8 cellular contexts compared by ENCODE assay signal in the genomic region with DNA sequence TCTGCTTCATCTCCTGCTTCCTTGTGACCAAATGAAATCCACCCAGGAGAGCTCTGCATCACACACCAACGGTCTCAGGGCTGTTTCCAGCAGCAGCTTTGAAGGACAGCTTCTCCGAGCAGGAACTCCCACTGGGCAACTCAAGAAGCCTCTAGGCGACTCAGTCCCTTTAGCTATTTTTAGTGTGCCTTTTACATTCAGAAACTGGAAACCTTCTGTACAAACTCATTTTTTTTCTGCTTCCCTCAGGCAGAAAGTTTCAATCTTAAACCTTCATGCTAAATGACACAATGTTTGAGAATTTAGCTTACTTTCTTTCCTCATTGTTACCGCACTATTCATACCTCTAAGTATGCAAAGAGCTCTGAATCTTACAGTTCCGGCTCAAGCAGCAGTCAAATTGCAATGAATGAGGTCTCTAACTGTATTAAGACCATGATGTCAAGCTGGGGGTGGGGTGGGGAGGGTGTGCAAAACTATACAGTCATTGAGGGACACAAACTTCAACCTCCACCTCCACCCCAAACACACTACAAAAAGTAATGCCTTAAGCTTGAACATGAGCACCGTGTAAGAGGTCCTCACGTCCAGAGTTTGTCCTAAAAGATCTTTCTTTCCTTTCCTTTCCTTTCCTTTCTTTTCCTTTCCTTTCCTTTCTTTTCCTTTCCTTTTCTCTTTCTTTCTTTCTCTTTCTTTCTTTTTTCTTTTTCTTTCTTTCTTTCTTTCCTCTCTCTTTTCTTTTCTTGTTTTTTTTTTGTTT. TPM values are rescaled to one million over a fixed set of nuclear protein-coding genes. Genes with fewer than 3 reads are reported as not detected.
A peak's percentile ranks its signal among the peaks of the same experiment; 100 is the strongest.
DNase-seq lines count a peak whose midpoint lies in the region; ATAC-seq and TF ChIP-seq lines count a peak whose summit lies in the region.

No MANE protein-coding gene starts in this region.

- intact Hi-C loops in Panc1 (cut with micrococcal nuclease; ENCODE audit: unreplicated experiment) (loop anchor here (5.0 to 10.0 kb wide), 3 partner anchors 229 to 482 kb away; no protein-coding TSS in a partner anchor), ovary (cut with DNase I) (loop anchor here in 2 of 4 donors (5.0 to 10.0 kb wide), 3 partner anchors 109 to 587 kb away; no protein-coding TSS in a partner anchor), left ventricle myocardium superior (cut with micrococcal nuclease) (loop anchor here (5.0 to 10.0 kb wide), 3 partner anchors 107 to 587 kb away; no protein-coding TSS in a partner anchor)

- no peaks in the 10 kb centered on the region for H3K27me3 Mint-ChIP-seq in glutamatergic neuron (ENCODE audit: unreplicated experiment)

- no peak for TF ChIP-seq CTCF in Panc1 (IDR thresholded peaks at IDR 0.05)
- TF ChIP-seq CTCF in glutamatergic neuron (IDR thresholded peaks at IDR 0.05; ENCODE audit: partially characterized antibody, unreplicated experiment): no peak
- TF ChIP-seq CTCF in ovary (IDR thresholded peaks at IDR 0.05): no peak

- H3K27ac Mint-ChIP-seq in activated naive CD4-positive, alpha-beta T cell treated with anti-CD3 and anti-CD28 coated beads, Interleukin-2, amount 50 U/mL, for 72 hours: no peak overlapping the region
- H3K27ac Mint-ChIP-seq in glutamatergic neuron (ENCODE audit: unreplicated experiment): no peak overlapping the region

- in situ Hi-C loops in Panc1 (cut with HindIII; ENCODE audit: low pct_unique_long_range_greater_than_20kb, low sequenced_read_pairs): no loop called here

- H3K36me3 ChIP-seq in Panc1 (ENCODE audit: control insufficient read depth, insufficient read depth, low read length) (no peaks in the 10 kb centered on the region), ovary (no peaks in the 10 kb centered on the region)

- H3K9me3 Mint-ChIP-seq in activated naive CD4-positive, alpha-beta T cell treated with anti-CD3 and anti-CD28 coated beads, Interleukin-2, amount 50 U/mL, for 72 hours: no peaks in the 10 kb centered on the region
- peaks cover 3% of the 10 kb centered on the region for H3K9me3 Mint-ChIP-seq in glutamatergic neuron (ENCODE audit: unreplicated experiment)

- 60 to 79% (median 60%) methylated on average over 7 of the region's 7 CpGs for WGBS in ovary, 3 donors

- peak overlapping the region; percentile 33 for H3K4me3 Mint-ChIP-seq in glutamatergic neuron (ENCODE audit: unreplicated experiment)

- no peaks in the 10 kb centered on the region for H3K36me3 Mint-ChIP-seq in activated naive CD4-positive, alpha-beta T cell treated with anti-CD3 and anti-CD28 coated beads, Interleukin-2, amount 50 U/mL, for 72 hours
- H3K36me3 Mint-ChIP-seq in glutamatergic neuron (ENCODE audit: unreplicated experiment): no peaks in the 10 kb centered on the region

- H3K4me1 ChIP-seq in Panc1 (ENCODE audit: control insufficient read depth, insufficient read depth, low read length) (peaks cover 31% of the 10 kb centered on the region), ovary (ENCODE audit: insufficient read depth) (peaks cover 8% of the 10 kb centered on the region)

- no TSS peak for BruUV-seq in Panc1 (replicated peaks; lab: Mats Ljungman, UMichigan)

- no peak overlapping the region for H3K4me3 ChIP-seq in Panc1 (ENCODE audit: low read depth in 2 of 2, low read length in 2 of 2)
- H3K4me3 ChIP-seq in ovary: no peak overlapping the region

- H3K4me1 Mint-ChIP-seq in glutamatergic neuron (ENCODE audit: low read depth, unreplicated experiment): peaks cover 34% of the 10 kb centered on the region

- CTCF ChIA-PET in Panc1 (lab: Charles Lee): interaction anchor here (0.6 to 0.7 kb wide), 2 partner anchors 497 to 596 kb away, joined by 3 to 9 read pairs; no protein-coding TSS in a partner anchor

- no peak for TF ChIP-seq POLR2A in ovary (IDR thresholded peaks at IDR 0.05)

- H3K27me3 ChIP-seq in Panc1 (ENCODE audit: control insufficient read depth, insufficient read depth, low read length) (no peaks in the 10 kb centered on the region), ovary (no peaks in the 10 kb centered on the region)

- peak overlapping the region; percentile 81 for H3K27ac ChIP-seq in Panc1 (ENCODE audit: low read length)
- no peak overlapping the region for H3K27ac ChIP-seq in ovary

- POLR2A ChIA-PET in Panc1 (lab: Charles Lee): interaction anchor here (0.7 to 1.0 kb wide), 6 partner anchors 21 to 579 kb away, joined by 3 to 10 read pairs (median 4); no protein-coding TSS in a partner anchor

- TF ChIP-seq EP300 in ovary (IDR thresholded peaks at IDR 0.05): no peak

- no peak for DNase-seq in activated naive CD4-positive, alpha-beta T cell treated with anti-CD3 and anti-CD28 coated beads, Interleukin-2, amount 50 U/mL, for 72 hours (ENCODE audit: low spot score in 2 of 2)
- no peak for DNase-seq in activated naive CD4-positive, alpha-beta T cell treated with Interleukin-2 at 50 U/mL for 16 hours
- DNase-seq in Panc1 (ENCODE audit: low read depth, low spot score) (no peak), glutamatergic neuron (no peak), ovary (no peak), left ventricle myocardium superior (no peak), DMS 273 (lab: John Stamatoyannopoulos, UW; ENCODE audit: unreplicated experiment) (no peak)

- ATAC-seq in activated naive CD4-positive, alpha-beta T cell treated with anti-CD3 and anti-CD28 coated beads, Interleukin-2, amount 50 U/mL, for 72 hours: peak; percentile 28 to 81
- ATAC-seq in HG02642 (IDR thresholded peaks at IDR 0.05; ENCODE audit: poor library complexity, unreplicated experiment) (peak; percentile 78), Panc1 (peak; percentile 40), left ventricle myocardium superior (no peak)

- no peaks in the 10 kb centered on the region for H3K9me3 ChIP-seq in Panc1 (ENCODE audit: control insufficient read depth, insufficient read depth, low read depth, low read length)
- no peaks in the 10 kb centered on the region for H3K9me3 ChIP-seq in ovary

RNA-seq across cellular contexts. Expression of gene TARBP1, which starts 16.4 kb away (rescaled TPM):
- 10 to 100 TPM; 32.1 to 49.5 TPM for total RNA-seq in activated naive CD4-positive, alpha-beta T cell treated with anti-CD3 and anti-CD28 coated beads, Interleukin-2, amount 50 U/mL, for 72 hours
- total RNA-seq in Panc1 (2021; ENCODE audit: unreplicated experiment): 45.0 TPM
- polyA plus RNA-seq in Panc1 (2012; ENCODE audit: insufficient read length): 28.9 TPM
- 32.4 TPM for total RNA-seq in glutamatergic neuron (ENCODE audit: unreplicated experiment)
- 10 to 100 TPM in 4 of 7 donors, 1 to 10 TPM in 3; 5.5 to 26.3 (median 10.8) TPM for total RNA-seq in ovary
- 10 to 100 TPM in 1 of 2 donors, 1 to 10 TPM in 1; 4.8 to 15.4 TPM for polyA plus RNA-seq in ovary
- 10.8 TPM for total RNA-seq in left ventricle myocardium superior
